ENCODE assay signal across 8 cellular contexts in genomic region chr19:14765841-14766240, GRCh38. TPM values are rescaled to one million over a fixed set of nuclear protein-coding genes. Genes with fewer than 3 reads are reported as not detected.
A peak's percentile ranks its signal among the peaks of the same experiment; 100 is the strongest.
DNase-seq lines count a peak whose midpoint lies in the region; ATAC-seq, FAIRE-seq and TF ChIP-seq lines count a peak whose summit lies in the region.
"Not testable (repeated sequence)": the region's sequence is repeated elsewhere in the genome, so short reads cannot be mapped to it uniquely, and the experiment has no call there.
"Had no signal": no experiment of that assay in that cellular context is flagged by ENCODE, and none has a peak within 500 bp of the region (broad histone marks: within the 10 kb centered on the region; RNA-seq: fewer than 3 reads in every experiment).

No MANE protein-coding gene starts in this region.

- ATAC-seq in T-helper 17 cell: peak; percentile 41
- ATAC-seq in activated naive CD8-positive, alpha-beta T cell treated with anti-CD3 and anti-CD28 coated beads, Interleukin-2, amount 50 U/mL, for 24 hours: peak; percentile 27
- ATAC-seq in stimulated activated memory B cell treated with anti-CD40 and anti-IgM and Interleukin-4, amounts not matched to agents 10 μg/mL and 1 μg/mL and 100 μg/mL, for 72 hours: not testable (repeated sequence)

- intact Hi-C loops in posterior vena cava (cut with DNase I): not testable (repeated sequence)

- dilution Hi-C loops in keratinocyte (cut with MboI; ENCODE audit: extremely low pct_ligation_motif_present, low sequenced_read_pairs): not testable (repeated sequence)

- H3K79me2 ChIP-seq in keratinocyte (ENCODE audit: control insufficient read depth, insufficient read depth, low read length): not testable (repeated sequence)

- not testable (repeated sequence) for DNase-seq in T-helper 17 cell; activated naive CD8-positive, alpha-beta T cell treated with anti-CD3 and anti-CD28 coated beads, Interleukin-2, amount 50 U/mL, for 24 hours; keratinocyte (ENCODE audit: low read depth, low spot score)
- DNase-seq in mesenteric fat pad (ENCODE audit: low spot score) (peak; percentile 60), posterior vena cava (ENCODE audit: low spot score) (peak; percentile 32)

- not testable (repeated sequence) for H3K4me3 ChIP-seq in keratinocyte (ENCODE audit: control insufficient read depth in 2 of 3, extremely low read depth in 1 of 3, insufficient read depth in 2 of 3, low read depth in 1 of 3, low read length in 3 of 3)

- H3K27ac Mint-ChIP-seq in T-helper 17 cell; activated naive CD8-positive, alpha-beta T cell treated with anti-CD3 and anti-CD28 coated beads, Interleukin-2, amount 50 U/mL, for 24 hours: not testable (repeated sequence)
- peak overlapping the region; percentile 57 for H3K27ac Mint-ChIP-seq in stimulated activated memory B cell treated with anti-CD40 and anti-IgM and Interleukin-4, amounts not matched to agents 10 μg/mL and 1 μg/mL and 100 μg/mL, for 72 hours

- not testable (repeated sequence) for H3K4me1 Mint-ChIP-seq in T-helper 17 cell; activated naive CD8-positive, alpha-beta T cell treated with anti-CD3 and anti-CD28 coated beads, Interleukin-2, amount 50 U/mL, for 24 hours; stimulated activated memory B cell treated with anti-CD40 and anti-IgM and Interleukin-4, amounts not matched to agents 10 μg/mL and 1 μg/mL and 100 μg/mL, for 72 hours

- H3K9me3 Mint-ChIP-seq in activated naive CD8-positive, alpha-beta T cell treated with anti-CD3 and anti-CD28 coated beads, Interleukin-2, amount 50 U/mL, for 24 hours; stimulated activated memory B cell treated with anti-CD40 and anti-IgM and Interleukin-4, amounts not matched to agents 10 μg/mL and 1 μg/mL and 100 μg/mL, for 72 hours: not testable (repeated sequence)

- H3K9ac ChIP-seq in keratinocyte (ENCODE audit: control insufficient read depth, extremely low read depth, insufficient read depth, low read length): not testable (repeated sequence)

- not testable (repeated sequence) for H3K9me1 ChIP-seq in keratinocyte (ENCODE audit: control insufficient read depth, extremely low read depth, insufficient read depth, low read length)

- not testable (repeated sequence) for H4K20me1 ChIP-seq in keratinocyte (ENCODE audit: control insufficient read depth, extremely low read depth, insufficient read depth, low read length)

- H3K36me3 Mint-ChIP-seq in T-helper 17 cell (ENCODE audit: low read depth); activated naive CD8-positive, alpha-beta T cell treated with anti-CD3 and anti-CD28 coated beads, Interleukin-2, amount 50 U/mL, for 24 hours (ENCODE audit: low read depth): not testable (repeated sequence)
- H3K36me3 Mint-ChIP-seq in stimulated activated memory B cell treated with anti-CD40 and anti-IgM and Interleukin-4, amounts not matched to agents 10 μg/mL and 1 μg/mL and 100 μg/mL, for 72 hours: peaks cover 20% of the 10 kb centered on the region

- not testable (repeated sequence) for H3K4me2 ChIP-seq in keratinocyte (ENCODE audit: control insufficient read depth, extremely low read depth, insufficient read depth, low read depth, low read length)

- peaks cover 58% of the 10 kb centered on the region for H3K27me3 Mint-ChIP-seq in T-helper 17 cell
- H3K27me3 Mint-ChIP-seq in activated naive CD8-positive, alpha-beta T cell treated with anti-CD3 and anti-CD28 coated beads, Interleukin-2, amount 50 U/mL, for 24 hours: not testable (repeated sequence)
- peaks cover 63% of the 10 kb centered on the region for H3K27me3 Mint-ChIP-seq in stimulated activated memory B cell treated with anti-CD40 and anti-IgM and Interleukin-4, amounts not matched to agents 10 μg/mL and 1 μg/mL and 100 μg/mL, for 72 hours

- H3K4me3 Mint-ChIP-seq in T-helper 17 cell; activated naive CD8-positive, alpha-beta T cell treated with anti-CD3 and anti-CD28 coated beads, Interleukin-2, amount 50 U/mL, for 24 hours; stimulated activated memory B cell treated with anti-CD40 and anti-IgM and Interleukin-4, amounts not matched to agents 10 μg/mL and 1 μg/mL and 100 μg/mL, for 72 hours: not testable (repeated sequence)

- not testable (repeated sequence) for H3K27me3 ChIP-seq in keratinocyte (ENCODE audit: control insufficient read depth, extremely low read depth, insufficient read depth, low read length)

- H3K27ac ChIP-seq in keratinocyte (ENCODE audit: control insufficient read depth, insufficient read depth, low read length): not testable (repeated sequence)

- peaks cover 0 to 23% of the 10 kb centered on the region in 2 experiments for H3K36me3 ChIP-seq in keratinocyte (ENCODE audit: control insufficient read depth in 2 of 2, extremely low read depth in 1 of 2, insufficient read depth in 2 of 2, low read length in 2 of 2)

- not testable (repeated sequence) for H3K4me1 ChIP-seq in keratinocyte (ENCODE audit: control insufficient read depth, extremely low read depth, insufficient read depth, low read length)

- not testable (repeated sequence) for TF ChIP-seq CTCF in keratinocyte (optimal IDR thresholded peaks at IDR 0.05 in 1 of 3, IDR thresholded peaks at IDR 0.05 in 1 of 3, conservative IDR thresholded peaks at IDR 0.05 in 1 of 3; ENCODE audit: extremely low read depth in 1 of 3, insufficient read depth in 2 of 3, low read length in 3 of 3)

- H3K9me3 ChIP-seq in T-helper 17 cell (ENCODE audit: control insufficient read depth, low read length, poor library complexity, severe bottlenecking); keratinocyte (ENCODE audit: control insufficient read depth, low read depth, low read length): not testable (repeated sequence)

- not testable (repeated sequence) for H2AFZ ChIP-seq in keratinocyte (ENCODE audit: control insufficient read depth, low read length)

- FAIRE-seq in keratinocyte (lab: Jason Lieb, UNC): peak; percentile 29

RNA-seq across cellular contexts. Expression of gene ADGRE2, which starts 12.5 kb away (rescaled TPM):
- total RNA-seq in T-helper 17 cell (10 to 100 TPM in 1 of 2 donors, 1 to 10 TPM in 1; 5.3 to 20.6 TPM), mesenteric fat pad (10.9 TPM), posterior vena cava (1 to 10 TPM; 4.0 to 4.3 TPM)
- polyA plus RNA-seq in keratinocyte: 4.1 to 5.3 TPM (median 4.2 TPM) in 3 replicates
- 14.9 TPM for polyA plus RNA-seq in keratinocyte (2011; ENCODE audit: low read depth)
- polyA plus RNA-seq in keratinocyte (2011; cell fraction: cytosol; rRNA removed): 4.0 and 5.4 TPM in 2 replicates
- polyA plus RNA-seq in keratinocyte (2011; cell fraction: nucleus; rRNA removed): 13.7 and 15.8 TPM in 2 replicates
- 2.9 and 3.8 TPM in 2 replicates for polyA plus RNA-seq in keratinocyte (2012; ENCODE audit: low replicate concordance)
- polyA minus RNA-seq in keratinocyte: 7.2 to 13.0 TPM (median 10.8 TPM) in 3 replicates
- polyA minus RNA-seq in keratinocyte (2011; cell fraction: cytosol; rRNA and poly(A)+ RNA removed): 1.9 TPM
- polyA minus RNA-seq in keratinocyte (2011; cell fraction: nucleus; rRNA and poly(A)+ RNA removed): 7.1 and 9.5 TPM in 2 replicates
- total RNA-seq: GM23248 had no signal
- polyA plus RNA-seq: HepG2 had no signal
